ENCODE assay signal across 15 cellular contexts in the genomic region with DNA sequence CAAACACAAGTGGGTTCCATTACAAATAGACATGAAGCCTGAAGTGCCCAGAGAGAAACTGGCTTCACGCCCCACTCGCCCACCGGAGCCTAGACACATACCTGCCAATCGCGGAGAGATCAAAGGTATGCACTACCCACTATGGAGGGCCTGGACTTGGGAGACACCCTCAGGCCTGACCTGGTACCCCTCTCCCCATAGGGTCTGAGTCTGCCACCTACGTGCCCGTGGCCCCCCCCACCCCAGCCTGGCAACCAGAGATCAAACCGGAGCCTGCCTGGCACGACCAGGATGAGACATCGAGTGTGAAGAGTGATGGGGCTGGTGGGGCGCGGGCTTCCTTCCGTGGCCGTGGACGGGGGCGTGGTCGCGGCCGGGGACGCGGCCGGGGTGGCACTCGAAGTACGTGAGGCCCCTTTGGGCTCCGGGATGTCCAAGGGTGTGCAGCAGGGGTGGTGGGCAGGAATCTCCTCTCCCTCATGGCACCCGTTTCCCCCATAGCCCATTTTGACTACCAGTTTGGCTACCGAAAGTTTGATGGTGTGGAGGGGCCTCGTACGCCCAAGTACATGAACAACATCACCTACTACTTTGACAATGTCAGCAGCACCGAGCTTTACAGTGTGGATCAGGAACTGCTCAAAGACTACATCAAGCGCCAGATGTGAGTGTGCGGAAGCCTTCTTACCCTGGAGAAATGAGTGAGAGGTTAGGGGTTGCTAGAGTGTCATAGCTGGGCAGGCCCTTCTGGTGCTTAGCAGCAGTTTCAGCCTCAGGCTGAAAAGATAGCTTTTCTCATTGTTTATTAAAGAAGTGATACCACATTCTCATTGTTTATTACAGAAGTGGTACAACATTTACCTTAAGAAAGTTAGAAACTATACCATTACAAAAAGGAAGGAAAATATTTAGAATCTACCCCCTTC. TPM values are rescaled to one million over a fixed set of nuclear protein-coding genes. Genes with fewer than 3 reads are reported as not detected.
DNase-seq lines count a peak whose midpoint lies in the region; ATAC-seq and TF ChIP-seq lines count a peak whose summit lies in the region.
"Had no signal": no experiment of that assay in that cellular context is flagged by ENCODE, and none has a peak within 500 bp of the region (broad histone marks: within the 10 kb centered on the region; RNA-seq: fewer than 3 reads in every experiment).

No MANE protein-coding gene starts in this region.

- no peak overlapping the region for H3K4me3 Mint-ChIP-seq in activated naive CD4-positive, alpha-beta T cell treated with anti-CD3 and anti-CD28 coated beads, Interleukin-2, amount 10 ng/mL, durations not matched to agents 7 days and 5 days
- H3K4me3 Mint-ChIP-seq in stimulated activated memory B cell treated with anti-CD40 and anti-IgM and Interleukin-4, amounts not matched to agents 10 μg/mL and 1 μg/mL and 100 μg/mL, for 72 hours: no peak overlapping the region
- no peak overlapping the region for H3K4me3 Mint-ChIP-seq in activated CD8-positive, alpha-beta T cell treated with anti-CD3 and anti-CD28 coated beads, Interleukin-2, amount 10 ng/mL, durations not matched to agents 7 days and 5 days
- H3K4me3 Mint-ChIP-seq: activated B cell treated with CpG ODN at 0.5 μM for 24 hours; central memory CD8-positive, alpha-beta T cell had no signal

- peak; percentile 20 for ATAC-seq in left lobe of liver
- ATAC-seq in stimulated activated memory B cell treated with anti-CD40 and anti-IgM and Interleukin-4, amounts not matched to agents 10 μg/mL and 1 μg/mL and 100 μg/mL, for 72 hours: no peak
- no peak for ATAC-seq in activated CD8-positive, alpha-beta T cell treated with anti-CD3 and anti-CD28 coated beads, Interleukin-2, amount 10 ng/mL, durations not matched to agents 7 days and 5 days

- no peak overlapping the region for H3K4me3 ChIP-seq in astrocyte of the spinal cord (ENCODE audit: low read depth, low read length)
- H3K4me3 ChIP-seq: esophagus squamous epithelium had no signal

- no peaks in the 10 kb centered on the region for H3K9me3 Mint-ChIP-seq in activated naive CD4-positive, alpha-beta T cell treated with anti-CD3 and anti-CD28 coated beads, Interleukin-2, amount 10 ng/mL, durations not matched to agents 7 days and 5 days
- H3K9me3 Mint-ChIP-seq in stimulated activated memory B cell treated with anti-CD40 and anti-IgM and Interleukin-4, amounts not matched to agents 10 μg/mL and 1 μg/mL and 100 μg/mL, for 72 hours: no peaks in the 10 kb centered on the region
- H3K9me3 Mint-ChIP-seq in activated CD8-positive, alpha-beta T cell treated with anti-CD3 and anti-CD28 coated beads, Interleukin-2, amount 10 ng/mL, durations not matched to agents 7 days and 5 days (ENCODE audit: insufficient read depth): no peaks in the 10 kb centered on the region
- H3K9me3 Mint-ChIP-seq: activated B cell treated with CpG ODN at 0.5 μM for 24 hours; central memory CD8-positive, alpha-beta T cell; naive B cell had no signal

- H3K27ac Mint-ChIP-seq in activated naive CD4-positive, alpha-beta T cell treated with anti-CD3 and anti-CD28 coated beads, Interleukin-2, amount 10 ng/mL, durations not matched to agents 7 days and 5 days: peak overlapping the region; percentile 34
- peak overlapping the region; percentile 6 for H3K27ac Mint-ChIP-seq in stimulated activated memory B cell treated with anti-CD40 and anti-IgM and Interleukin-4, amounts not matched to agents 10 μg/mL and 1 μg/mL and 100 μg/mL, for 72 hours
- H3K27ac Mint-ChIP-seq in activated CD8-positive, alpha-beta T cell treated with anti-CD3 and anti-CD28 coated beads, Interleukin-2, amount 10 ng/mL, durations not matched to agents 7 days and 5 days: no peak overlapping the region
- H3K27ac Mint-ChIP-seq: activated B cell treated with CpG ODN at 0.5 μM for 24 hours had no signal

- H3K36me3 Mint-ChIP-seq in activated naive CD4-positive, alpha-beta T cell treated with anti-CD3 and anti-CD28 coated beads, Interleukin-2, amount 10 ng/mL, durations not matched to agents 7 days and 5 days: peaks cover 46% of the 10 kb centered on the region
- peaks cover 64% of the 10 kb centered on the region for H3K36me3 Mint-ChIP-seq in stimulated activated memory B cell treated with anti-CD40 and anti-IgM and Interleukin-4, amounts not matched to agents 10 μg/mL and 1 μg/mL and 100 μg/mL, for 72 hours
- peaks cover 60% of the 10 kb centered on the region for H3K36me3 Mint-ChIP-seq in activated CD8-positive, alpha-beta T cell treated with anti-CD3 and anti-CD28 coated beads, Interleukin-2, amount 10 ng/mL, durations not matched to agents 7 days and 5 days (ENCODE audit: low read depth)

- CTCF ChIA-PET in activated naive CD4-positive, alpha-beta T cell treated with anti-CD3 and anti-CD28 coated beads, Interleukin-2, amount 10 ng/mL, durations not matched to agents 7 days and 5 days (lab: Charles Lee): interaction anchor here (0.9 kb wide), 2 partner anchors 9 to 12 kb away, joined by 3 read pairs; no protein-coding TSS in a partner anchor
- CTCF ChIA-PET in activated CD8-positive, alpha-beta T cell treated with anti-CD3 and anti-CD28 coated beads, Interleukin-2, amount 10 ng/mL, durations not matched to agents 7 days and 5 days (lab: Charles Lee): no interaction called here
- CTCF ChIA-PET in GM10248 (lab: Yijun Ruan, JAX): interaction anchor here (1.0 to 1.4 kb wide), 2 partner anchors 11 to 16 kb away, joined by 3 read pairs; no protein-coding TSS in a partner anchor

- no peak for TF ChIP-seq CTCF in astrocyte of the spinal cord (IDR thresholded peaks at IDR 0.05; ENCODE audit: low read depth, low read length)
- no peak for TF ChIP-seq CTCF in GM10248 (IDR thresholded peaks at IDR 0.05; ENCODE audit: control extremely low read depth, extremely low read depth, low read depth, missing control alignments)

- H3K27me3 Mint-ChIP-seq in activated naive CD4-positive, alpha-beta T cell treated with anti-CD3 and anti-CD28 coated beads, Interleukin-2, amount 10 ng/mL, durations not matched to agents 7 days and 5 days: no peaks in the 10 kb centered on the region
- H3K27me3 Mint-ChIP-seq in stimulated activated memory B cell treated with anti-CD40 and anti-IgM and Interleukin-4, amounts not matched to agents 10 μg/mL and 1 μg/mL and 100 μg/mL, for 72 hours: no peaks in the 10 kb centered on the region
- H3K27me3 Mint-ChIP-seq in activated CD8-positive, alpha-beta T cell treated with anti-CD3 and anti-CD28 coated beads, Interleukin-2, amount 10 ng/mL, durations not matched to agents 7 days and 5 days (ENCODE audit: low read depth): no peaks in the 10 kb centered on the region
- H3K27me3 Mint-ChIP-seq: activated B cell treated with CpG ODN at 0.5 μM for 24 hours; central memory CD8-positive, alpha-beta T cell; naive B cell had no signal

- no peak for DNase-seq in activated naive CD4-positive, alpha-beta T cell treated with anti-CD3 and anti-CD28 coated beads, Interleukin-2, amount 10 ng/mL, durations not matched to agents 7 days and 5 days
- DNase-seq in activated naive CD4-positive, alpha-beta T cell treated with anti-CD3 and anti-CD28 coated beads, Interleukin-2, amount 50 U/mL, for 16 hours: no peak
- peak; percentile 19 for DNase-seq in astrocyte of the spinal cord (ENCODE audit: low read depth, low spot score)
- no peak for DNase-seq in left lobe of liver (ENCODE audit: low spot score)
- no peak for DNase-seq in activated CD8-positive, alpha-beta T cell treated with anti-CD3 and anti-CD28 coated beads, Interleukin-2, amount 10 ng/mL, durations not matched to agents 7 days and 5 days
- no peak for DNase-seq in SIG-M5 treated with dmso at 0.1 percent for 504 hours (lab: John Stamatoyannopoulos, UW; ENCODE audit: unreplicated experiment)
- no peak for DNase-seq in GM10248 (ENCODE audit: extremely low spot score)
- DNase-seq: activated B cell treated with CpG ODN at 0.5 μM for 24 hours, DMS79, esophagus squamous epithelium, HCEC 1CT, naive B cell, NCI-H1105 treated with DMSO at 0.1 percent for 48 hours had no signal

- POLR2A ChIA-PET in activated CD8-positive, alpha-beta T cell treated with anti-CD3 and anti-CD28 coated beads, Interleukin-2, amount 10 ng/mL, durations not matched to agents 7 days and 5 days (lab: Charles Lee): no interaction called here
- POLR2A ChIA-PET in GM10248 (lab: Yijun Ruan, JAX): no interaction called here

- H3K4me1 Mint-ChIP-seq in activated naive CD4-positive, alpha-beta T cell treated with anti-CD3 and anti-CD28 coated beads, Interleukin-2, amount 10 ng/mL, durations not matched to agents 7 days and 5 days: peaks cover 7% of the 10 kb centered on the region
- peaks cover 25% of the 10 kb centered on the region for H3K4me1 Mint-ChIP-seq in stimulated activated memory B cell treated with anti-CD40 and anti-IgM and Interleukin-4, amounts not matched to agents 10 μg/mL and 1 μg/mL and 100 μg/mL, for 72 hours
- peaks cover 19% of the 10 kb centered on the region for H3K4me1 Mint-ChIP-seq in activated CD8-positive, alpha-beta T cell treated with anti-CD3 and anti-CD28 coated beads, Interleukin-2, amount 10 ng/mL, durations not matched to agents 7 days and 5 days (ENCODE audit: low read depth)

- in situ Hi-C loops in astrocyte of the spinal cord (cut with HindIII; ENCODE audit: low sequenced_read_pairs): no loop called here

RNA-seq across cellular contexts. Expression of gene LARP1, which starts 38.7 kb away (rescaled TPM):
- total RNA-seq in left lobe of liver: 83.2 TPM
- total RNA-seq in activated CD8-positive, alpha-beta T cell treated with anti-CD3 and anti-CD28 coated beads, Interleukin-2, amount 10 ng/mL, durations not matched to agents 7 days and 5 days: 100 to 1,000 TPM; 201 to 208 TPM

RNA-seq across cellular contexts. Expression of gene FAXDC2, which starts 56.5 kb away (rescaled TPM):
- total RNA-seq in left lobe of liver: 83.6 TPM
- not detected for total RNA-seq in activated CD8-positive, alpha-beta T cell treated with anti-CD3 and anti-CD28 coated beads, Interleukin-2, amount 10 ng/mL, durations not matched to agents 7 days and 5 days
- total RNA-seq: activated B cell treated with CpG ODN at 0.5 μM for 24 hours had no signal

Comparison
In these comparisons a context has a peak if more than half of its experiments do, and no peak if none do; other contexts are left out.
1. RNA of gene FAXDC2, which starts 56.5 kb away (total RNA-seq): 83.6 TPM in left lobe of liver (single experiment); not detected in activated CD8-positive, alpha-beta T cell treated with anti-CD3 and anti-CD28 coated beads, Interleukin-2, amount 10 ng/mL, durations not matched to agents 7 days and 5 days; every median in the first group is over 10 times any median in the second.